8 cellular contexts compared by ENCODE assay signal in genomic region chr9:114612272-114612923, GRCh38. TPM values are rescaled to one million over a fixed set of nuclear protein-coding genes. Genes with fewer than 3 reads are reported as not detected.
DNase-seq lines count a peak whose midpoint lies in the region; ATAC-seq lines count a peak whose summit lies in the region.

No MANE protein-coding gene starts in this region.

- no peak overlapping the region for H2AFZ ChIP-seq in ACC112 (ENCODE audit: low read length, unreplicated experiment)

- no peak for ATAC-seq in central memory CD8-positive, alpha-beta T cell (replicated peaks; ENCODE audit: extremely low read depth, poor library complexity, severe bottlenecking)
- ATAC-seq in GM19328 (IDR thresholded peaks at IDR 0.05; ENCODE audit: unreplicated experiment): no peak

- H3K27me3 Mint-ChIP-seq in central memory CD8-positive, alpha-beta T cell: no peaks in the 10 kb centered on the region

- H3K36me3 ChIP-seq in ACC112 (ENCODE audit: insufficient read depth, low read length) (no peaks in the 10 kb centered on the region), muscle layer of colon (ENCODE audit: insufficient read depth, low read length) (no peaks in the 10 kb centered on the region)

- no peak for DNase-seq in Jurkat, Clone E6-1 (ENCODE audit: low read depth, low spot score)
- DNase-seq in central memory CD8-positive, alpha-beta T cell (ENCODE audit: low spot score in 2 of 2): no peak
- no peak for DNase-seq in stimulated activated naive CD4-positive, alpha-beta T cell treated with Interleukin-2 at 50 U/mL for 16 hours (lab: John Stamatoyannopoulos, UW)
- DNase-seq in A172 (ENCODE audit: low spot score): no peak
- DNase-seq in activated CD8-positive, alpha-beta memory T cell treated with anti-CD3 and anti-CD28 coated beads, Interleukin-2, amount 50 U/mL, for 4 hours: no peak

- H3K9me3 Mint-ChIP-seq in central memory CD8-positive, alpha-beta T cell: no peaks in the 10 kb centered on the region

- H3K27me3 ChIP-seq in ACC112 (ENCODE audit: insufficient read depth, low read length) (no peaks in the 10 kb centered on the region), muscle layer of colon (ENCODE audit: control insufficient read depth in 1 of 2, insufficient read depth in 2 of 2, low read length in 2 of 2) (no peaks in the 10 kb centered on the region)

- H3K4me3 Mint-ChIP-seq in central memory CD8-positive, alpha-beta T cell: peak overlapping the region; percentile 82

- peak overlapping the region; percentile 81 for H3K4me3 ChIP-seq in ACC112 (ENCODE audit: low read depth, low read length)
- H3K4me3 ChIP-seq in Jurkat, Clone E6-1 (ENCODE audit: low read length): peak overlapping the region; percentile 87
- peak overlapping the region; percentile 83 to 95 for H3K4me3 ChIP-seq in muscle layer of colon (ENCODE audit: low read depth in 1 of 2, low read length in 2 of 2)

- peaks cover 4% of the 10 kb centered on the region for H3K36me3 Mint-ChIP-seq in central memory CD8-positive, alpha-beta T cell (ENCODE audit: insufficient read depth)

- H3K79me2 ChIP-seq in ACC112 (ENCODE audit: control insufficient read depth, insufficient read depth, low read length, unreplicated experiment): peaks cover 21% of the 10 kb centered on the region

- H3K27ac Mint-ChIP-seq in central memory CD8-positive, alpha-beta T cell (ENCODE audit: low read depth): peak overlapping the region; percentile 91

- H3K9ac ChIP-seq in muscle layer of colon (ENCODE audit: low read length): peak overlapping the region; percentile 91

- H3K27ac ChIP-seq in ACC112 (ENCODE audit: low read depth, low read length) (no peak overlapping the region), muscle layer of colon (ENCODE audit: low read depth, low read length) (peak overlapping the region; percentile 92)

- peaks cover 23% of the 10 kb centered on the region for H3K4me1 ChIP-seq in ACC112 (ENCODE audit: control insufficient read depth, insufficient read depth, low read length, unreplicated experiment)
- H3K4me1 ChIP-seq in muscle layer of colon (ENCODE audit: insufficient read depth, low read length): peaks cover 29% of the 10 kb centered on the region

- peaks cover 50% of the 10 kb centered on the region for H3K4me1 Mint-ChIP-seq in central memory CD8-positive, alpha-beta T cell

- H3K9me3 ChIP-seq in muscle layer of colon (ENCODE audit: low read length): no peaks in the 10 kb centered on the region

RNA-seq across cellular contexts. Expression of gene TMEM268, which starts 1.3 kb away (rescaled TPM):
- polyA plus RNA-seq in Jurkat, Clone E6-1 (2012; ENCODE audit: insufficient read depth, insufficient read length): 23.8 TPM
- 3.3 and 3.8 TPM in 2 replicates for total RNA-seq in A172 (2014; rRNA removed; shearing (Covaris generic))

RNA-seq across cellular contexts. Expression of gene ATP6V1G1, which starts 24.8 kb away (rescaled TPM):
- polyA plus RNA-seq in Jurkat, Clone E6-1 (2012; ENCODE audit: insufficient read depth, insufficient read length): 163 TPM
- total RNA-seq in A172 (2014; rRNA removed; shearing (Covaris generic)): 216 and 223 TPM in 2 replicates

RNA-seq across cellular contexts. Expression of gene TEX53, which starts 45.2 kb away (rescaled TPM):
- not detected for polyA plus RNA-seq in Jurkat, Clone E6-1 (2012; ENCODE audit: insufficient read depth, insufficient read length)
- total RNA-seq in A172 (2014; rRNA removed; shearing (Covaris generic)): not detected in 2 replicates
